Comparison of ENCODE assay signal across 17 cellular contexts in the genomic region with DNA sequence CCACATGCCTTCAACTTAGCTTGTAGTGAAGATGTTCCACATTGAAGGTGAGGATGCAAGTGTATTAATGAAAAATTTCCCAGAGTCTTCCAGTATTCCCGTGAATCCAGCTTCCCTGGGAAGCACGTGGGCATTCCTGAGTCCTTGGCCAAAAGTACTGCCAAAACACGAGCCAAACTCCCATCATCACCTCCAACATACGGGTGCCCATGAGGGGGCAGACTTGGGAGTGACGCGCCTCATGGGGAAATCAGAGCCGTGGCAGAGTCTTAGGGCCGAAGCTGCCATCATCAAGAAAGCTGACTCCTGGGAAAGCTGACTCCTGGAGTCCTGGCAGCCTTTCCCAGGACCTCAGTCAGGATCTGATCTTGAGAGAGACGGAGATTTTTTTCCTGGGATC.
"Had no signal": no experiment of that assay in that cellular context is flagged by ENCODE, and none has a peak within 500 bp of the region (broad histone marks: within the 10 kb centered on the region; RNA-seq: fewer than 3 reads in every experiment).

No MANE protein-coding gene starts in this region.

- H3K27me3 Mint-ChIP-seq: activated CD8-positive, alpha-beta T cell treated with anti-CD3 and anti-CD28 coated beads for 36 hours; activated naive CD8-positive, alpha-beta T cell treated with anti-CD3 and anti-CD28 coated beads for 36 hours; T-cell had no signal

- H3K27me3 ChIP-seq: dorsolateral prefrontal cortex, ovary, upper lobe of right lung had no signal

- H3K9me3 Mint-ChIP-seq: activated naive CD8-positive, alpha-beta T cell treated with anti-CD3 and anti-CD28 coated beads for 36 hours; activated T-helper 2 cell treated with anti-CD3 and anti-CD28 coated beads, Interferon-gamma antibody, Interleukin-2, Interleukin-4, amounts not matched to agents 10 μg/mL and 5 μg/mL and 100 μg/mL, durations not matched to agents 14 hours and 24 hours and 36 hours; neural crest cell had no signal

- H3K27ac Mint-ChIP-seq: activated CD8-positive, alpha-beta T cell treated with anti-CD3 and anti-CD28 coated beads for 36 hours; activated naive CD8-positive, alpha-beta T cell treated with anti-CD3 and anti-CD28 coated beads for 36 hours; activated T-helper 2 cell treated with anti-CD3 and anti-CD28 coated beads, Interferon-gamma antibody, Interleukin-2, Interleukin-4, amounts not matched to agents 10 μg/mL and 5 μg/mL and 100 μg/mL, durations not matched to agents 14 hours and 24 hours and 36 hours; T-cell had no signal

- H3K4me3 Mint-ChIP-seq: activated CD8-positive, alpha-beta T cell treated with anti-CD3 and anti-CD28 coated beads for 36 hours; activated naive CD8-positive, alpha-beta T cell treated with anti-CD3 and anti-CD28 coated beads for 36 hours; neural crest cell; T-cell had no signal

- H3K4me1 ChIP-seq: upper lobe of right lung had no signal

- H3K36me3 ChIP-seq: ovary had no signal

- ATAC-seq: activated CD8-positive, alpha-beta T cell treated with anti-CD3 and anti-CD28 coated beads for 36 hours; esophagus mucosa; T-cell; upper lobe of right lung had no signal

- DNase-seq: activated CD8-positive, alpha-beta memory T cell treated with anti-CD3 and anti-CD28 coated beads, Interleukin-2, amount 50 U/mL, for 4 hours; activated CD8-positive, alpha-beta T cell treated with anti-CD3 and anti-CD28 coated beads for 36 hours; activated naive CD8-positive, alpha-beta T cell treated with anti-CD3 and anti-CD28 coated beads for 36 hours; anterior cingulate cortex; dorsolateral prefrontal cortex; foreskin fibroblast; glutamatergic neuron; islet precursor cell; ovary; stimulated activated CD4-positive, alpha-beta T cell treated with anti-CD3 and anti-CD28 coated beads, Interleukin-2, amount 100 ng/mL, for 48 hours; stimulated activated naive CD4-positive, alpha-beta T cell treated with Interleukin-2 at 50 U/mL for 16 hours; T-cell; T1000; upper lobe of right lung had no signal

- H3K9me3 ChIP-seq: ovary, upper lobe of right lung had no signal

- H3K4me3 ChIP-seq: dorsolateral prefrontal cortex, ovary, upper lobe of right lung had no signal

- H3K27ac ChIP-seq: ovary, upper lobe of right lung had no signal
